ENCODE assay signal across 10 cellular contexts in the genomic region with DNA sequence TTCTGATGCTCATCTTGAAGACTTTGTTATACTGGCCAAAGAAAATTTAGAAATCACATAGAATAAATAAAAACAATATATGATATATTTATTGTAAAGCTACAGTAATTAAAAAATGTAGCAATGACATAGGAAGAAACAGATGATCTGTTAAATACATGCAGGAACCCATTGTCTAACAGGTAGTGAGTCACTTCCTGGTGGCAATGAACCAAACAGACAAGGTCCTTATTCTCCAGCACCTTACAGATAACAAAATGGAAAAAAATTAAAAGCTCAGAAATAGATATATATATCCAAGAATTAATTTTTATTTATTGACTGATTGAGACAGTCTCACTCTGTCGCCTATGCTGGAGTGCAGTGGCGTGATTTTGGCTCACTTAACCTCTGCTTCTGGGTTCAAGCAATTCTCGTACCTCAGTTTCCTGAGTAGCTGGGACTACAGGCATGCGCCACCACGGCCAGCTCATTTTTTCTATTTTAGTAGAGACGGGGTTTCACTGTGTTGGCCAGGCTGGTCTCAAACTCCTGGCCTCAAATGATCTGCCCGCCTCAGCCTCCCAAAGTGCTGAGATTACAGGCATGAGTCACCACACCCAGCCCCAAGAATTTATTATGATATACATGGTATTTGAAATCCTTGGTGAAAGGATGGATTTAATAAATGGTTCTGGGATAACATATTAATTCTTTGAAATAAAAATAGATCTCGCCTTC. TPM values are rescaled to one million over a fixed set of nuclear protein-coding genes. Genes with fewer than 3 reads are reported as not detected.
DNase-seq lines count a peak whose midpoint lies in the region; ATAC-seq, FAIRE-seq and TF ChIP-seq lines count a peak whose summit lies in the region.
"Had no signal": no experiment of that assay in that cellular context is flagged by ENCODE, and none has a peak within 500 bp of the region (broad histone marks: within the 10 kb centered on the region; RNA-seq: fewer than 3 reads in every experiment).

No MANE protein-coding gene starts in this region.

- H3K27ac Mint-ChIP-seq in activated naive CD4-positive, alpha-beta T cell treated with anti-CD3 and anti-CD28 coated beads, Interleukin-2, amount 50 U/mL, for 72 hours: no peak overlapping the region
- no peak overlapping the region for H3K27ac Mint-ChIP-seq in type B pancreatic cell

- peaks cover 39% of the 10 kb centered on the region for H3K4me1 ChIP-seq in PC-9 (replicated peaks; ENCODE audit: insufficient read depth)
- peaks cover 0 to 14% of the 10 kb centered on the region in 2 experiments; a peak in 4 of 5 replicates for H3K4me1 ChIP-seq in K562 (replicated peaks in 1 of 2; ENCODE audit: control insufficient read depth in 2 of 2, insufficient read depth in 2 of 2, low read length in 2 of 2)
- H3K4me1 ChIP-seq in gastrocnemius medialis: no peaks in the 10 kb centered on the region
- H3K4me1 ChIP-seq: body of pancreas had no signal

- H3K9me1 ChIP-seq in K562 (ENCODE audit: control insufficient read depth, insufficient read depth, low read length): no peaks in the 10 kb centered on the region

- peaks cover 45% of the 10 kb centered on the region for H3K4me1 Mint-ChIP-seq in type B pancreatic cell (ENCODE audit: unreplicated experiment)

- no peaks in the 10 kb centered on the region for H3K9me3 Mint-ChIP-seq in activated naive CD4-positive, alpha-beta T cell treated with anti-CD3 and anti-CD28 coated beads, Interleukin-2, amount 50 U/mL, for 72 hours
- no peaks in the 10 kb centered on the region for H3K9me3 Mint-ChIP-seq in type B pancreatic cell

- H3K4me2 ChIP-seq in PC-9: no peak overlapping the region
- no peak overlapping the region for H3K4me2 ChIP-seq in K562 (ENCODE audit: insufficient read depth, low read length)

- intact Hi-C loops in PC-9 (cut with micrococcal nuclease; ENCODE audit: unreplicated experiment): no loop called here
- intact Hi-C loops in K562 (cut with micrococcal nuclease): loop anchor here (10.0 kb wide), 1 partner anchor 101 kb away; no protein-coding TSS in a partner anchor
- intact Hi-C loops in gastrocnemius medialis (cut with DNase I; ENCODE audit: low total_unique reads): no loop called here

- peak; percentile 34 to 61 for ATAC-seq in activated naive CD4-positive, alpha-beta T cell treated with anti-CD3 and anti-CD28 coated beads, Interleukin-2, amount 50 U/mL, for 72 hours
- ATAC-seq in K562: no peak
- ATAC-seq in gastrocnemius medialis: no peak
- ATAC-seq: body of pancreas had no signal

- in situ Hi-C loops in K562 (cut with MboI): no loop called here
- in situ Hi-C loops in gastrocnemius medialis (cut with MboI; ENCODE audit: low sequenced_read_pairs in 4 of 4): loop anchor here in 3 of 4 donors (10.0 to 25.0 kb wide), 3 partner anchors 1019 to 1029 kb away; a partner anchor contains a TSS

- TF ChIP-seq POLR2A in K562 (conservative IDR thresholded peaks at IDR 0.05) (no peak), gastrocnemius medialis (IDR thresholded peaks at IDR 0.05) (no peak)

- H3K36me3 ChIP-seq in PC-9 (ENCODE audit: low read depth) (no peaks in the 10 kb centered on the region), K562 (ENCODE audit: control insufficient read depth, insufficient read depth, low read length) (peaks cover 12% of the 10 kb centered on the region; the same call in 2 of the 3 replicates), gastrocnemius medialis (no peaks in the 10 kb centered on the region)

- TF ChIP-seq CTCF in PC-9 (conservative IDR thresholded peaks at IDR 0.05) (no peak), K562 (IDR thresholded peaks at IDR 0.05 in 2 of 3, conservative IDR thresholded peaks at IDR 0.05 in 1 of 3; ENCODE audit: insufficient read depth in 2 of 3, low read depth in 1 of 3, low read length in 3 of 3) (no peak), gastrocnemius medialis (IDR thresholded peaks at IDR 0.05 in 4 of 5, conservative IDR thresholded peaks at IDR 0.05 in 1 of 5) (no peak), type B pancreatic cell (conservative IDR thresholded peaks at IDR 0.05) (no peak)

- WGBS in K562 (ENCODE audit: insufficient coverage, low coverage, missing lambda C conversion rate): 43% methylated on average over 8 of the region's 8 CpGs

- no peak for FAIRE-seq in K562 (lab: Jason Lieb, UNC)

- DNase-seq in activated naive CD4-positive, alpha-beta T cell treated with anti-CD3 and anti-CD28 coated beads, Interleukin-2, amount 50 U/mL, for 72 hours (ENCODE audit: low spot score in 2 of 2): no peak
- no peak for DNase-seq in activated naive CD4-positive, alpha-beta T cell treated with anti-CD3 and anti-CD28 coated beads, Interleukin-2, amount 50 U/mL, for 16 hours
- peak in 1 of 2 experiments; percentile 62 for DNase-seq in PC-9
- DNase-seq in K562 (ENCODE audit: extremely low read depth in 1 of 4, low spot score in 3 of 4): peak in 1 of 4 experiments; percentile 12
- DNase-seq in gastrocnemius medialis: no peak
- no peak for DNase-seq in type B pancreatic cell (ENCODE audit: extremely low spot score, unreplicated experiment)
- DNase-seq in activated effector memory CD4-positive, alpha-beta T cell treated with anti-CD3 and anti-CD28 coated beads, Interleukin-2, amount 50 U/mL, for 16 hours: no peak
- DNase-seq in activated CD4-positive, CD25-positive, alpha-beta regulatory T cell (lab: John Stamatoyannopoulos, UW): no peak
- DNase-seq: body of pancreas, retina had no signal

- peaks cover 17% of the 10 kb centered on the region; the same call in 1 of the 2 replicates for H3F3A ChIP-seq in PC-9 (ENCODE audit: insufficient read depth, low read depth)

- peaks cover 0 to 10% of the 10 kb centered on the region in 2 donors for H3K36me3 Mint-ChIP-seq in activated naive CD4-positive, alpha-beta T cell treated with anti-CD3 and anti-CD28 coated beads, Interleukin-2, amount 50 U/mL, for 72 hours
- peaks cover 3% of the 10 kb centered on the region for H3K36me3 Mint-ChIP-seq in type B pancreatic cell

- H3K27me3 ChIP-seq in PC-9 (ENCODE audit: insufficient read depth, low read depth) (no peaks in the 10 kb centered on the region), K562 (ENCODE audit: control insufficient read depth in 2 of 2, insufficient read depth in 2 of 2, low read length in 2 of 2) (no peaks in the 10 kb centered on the region), gastrocnemius medialis (no peaks in the 10 kb centered on the region)
- H3K27me3 ChIP-seq: body of pancreas had no signal

- H3K9me2 ChIP-seq in PC-9 (ENCODE audit: insufficient read depth): no peaks in the 10 kb centered on the region

- H3K4me3 Mint-ChIP-seq in type B pancreatic cell: no peak overlapping the region

- TF ChIP-seq RAD21 in K562 (CRISPR knock-in tag; conservative IDR thresholded peaks at IDR 0.05 in 1 of 2, IDR thresholded peaks at IDR 0.05 in 1 of 2): no peak

- H2AFZ ChIP-seq in PC-9 (no peak overlapping the region), K562 (ENCODE audit: low read depth, low read length) (no peak overlapping the region)

- CTCF ChIA-PET in PC-9 (lab: Charles Lee): interaction anchor here (0.6 kb wide), 3 partner anchors 91 to 1218 kb away, joined by 3 to 4 read pairs (median 3); no protein-coding TSS in a partner anchor
- CTCF ChIA-PET in K562 (lab: Yijun Ruan, JAX; ENCODE audit: low intra/inter-chr PET ratio): interaction anchor here (0.6 kb wide), 1 partner anchor 100 kb away, joined by 3 read pairs; no protein-coding TSS in a partner anchor

- H3K9me3 ChIP-seq in PC-9 (ENCODE audit: insufficient read depth, low read depth) (no peaks in the 10 kb centered on the region), K562 (replicated peaks; ENCODE audit: control insufficient read depth, insufficient read depth, low read depth, low read length) (no peaks in the 10 kb centered on the region), gastrocnemius medialis (no peaks in the 10 kb centered on the region)
- H3K9me3 ChIP-seq: body of pancreas had no signal

- peak overlapping the region; percentile 13 for H3K27ac ChIP-seq in PC-9
- no peak overlapping the region for H3K27ac ChIP-seq in K562 (ENCODE audit: extremely low read depth, low read depth, low read length)
- peak overlapping the region in 3 of 4 donors; percentile 16 to 54 (median 32) for H3K27ac ChIP-seq in gastrocnemius medialis
- H3K27ac ChIP-seq: body of pancreas had no signal

- H3K79me2 ChIP-seq in PC-9 (ENCODE audit: low read depth) (peaks cover 95% of the 10 kb centered on the region), K562 (ENCODE audit: control insufficient read depth, insufficient read depth, low read length) (peaks cover 88% of the 10 kb centered on the region)

- POLR2A ChIA-PET in PC-9 (lab: Charles Lee; ENCODE audit: unreplicated experiment): no interaction called here
- POLR2A ChIA-PET in K562 (lab: Yijun Ruan, JAX): interaction anchor here (0.6 to 0.8 kb wide), 3 partner anchors 75 to 1026 kb away, joined by 3 read pairs; no protein-coding TSS in a partner anchor

- no peaks in the 10 kb centered on the region for H4K20me1 ChIP-seq in PC-9 (ENCODE audit: insufficient read depth)
- peaks cover 11% of the 10 kb centered on the region for H4K20me1 ChIP-seq in K562 (replicated peaks; ENCODE audit: control insufficient read depth, insufficient read depth, low read length)

- H3K27me3 Mint-ChIP-seq in type B pancreatic cell: no peaks in the 10 kb centered on the region

- no peak for TF ChIP-seq EP300 in K562 (IDR thresholded peaks at IDR 0.05; ENCODE audit: low read length)

- H3K4me3 ChIP-seq in PC-9 (no peak overlapping the region), K562 (no peak overlapping the region), gastrocnemius medialis (no peak overlapping the region)
- H3K4me3 ChIP-seq: body of pancreas had no signal

- H3K9ac ChIP-seq in K562 (ENCODE audit: insufficient read depth in 1 of 2, low read depth in 2 of 2, low read length in 2 of 2): no peak overlapping the region

- BruUV-seq in PC-9 (replicated peaks; lab: Mats Ljungman, UMichigan) (no TSS peak), K562 (replicated peaks; lab: Mats Ljungman, UMichigan) (no TSS peak)

RNA-seq across cellular contexts. Expression of a gene that starts 7.5 kb away (rescaled TPM):
- 1 to 10 TPM; 1.1 to 7.3 TPM for total RNA-seq in activated naive CD4-positive, alpha-beta T cell treated with anti-CD3 and anti-CD28 coated beads, Interleukin-2, amount 50 U/mL, for 72 hours
- total RNA-seq in PC-9 (2021) (41.2 and 54.4 TPM in 2 replicates), K562 (2014; rRNA removed) (10.9 and 15.2 TPM in 2 replicates), K562 (2014; rRNA removed; fragmentation: Illumina TruSeq; extraction: Trizol) (24.3 and 24.4 TPM in 2 replicates), K562 (2015; rRNA removed; fragmentation: Illumina TruSeq; extraction: Trizol) (28.2 and 32.8 TPM in 2 replicates), K562 (2021) (16.2 and 19.0 TPM in 2 replicates), gastrocnemius medialis (1 to 10 TPM in 3 of 4 donors, under 1 TPM in 1; 0.31 to 5.9 (median 2.6) TPM), type B pancreatic cell (ENCODE audit: low replicate concordance) (33.6 and 50.3 TPM in 2 replicates)
- total RNA-seq in K562 (2011; cell fraction: chromatin; rRNA removed; ENCODE audit: low replicate concordance): 13.9 and 26.2 TPM in 2 replicates
- 11.7 and 12.4 TPM in 2 replicates for total RNA-seq in K562 (2011; cell fraction: nucleolus; rRNA removed)
- 19.5 and 23.9 TPM in 2 replicates for total RNA-seq in K562 (2011; cell fraction: nucleoplasm; rRNA removed)
- polyA plus RNA-seq in K562 (2011; rRNA removed) (29.5 and 31.4 TPM in 2 replicates), K562 (2014; fragmentation: Illumina TruSeq; extraction: Trizol) (26.2 and 37.0 TPM in 2 replicates), K562 (2014; fragmentation: Nextera tagmentation; extraction: Ambion mirVana) (1 to 10 TPM; 4.1 to 6.3 TPM), K562 (2014; rRNA removed) (22.2 and 31.2 TPM in 2 replicates)
- polyA plus RNA-seq in K562 (2011; cell fraction: cytosol; rRNA removed): 15.4 and 21.9 TPM in 2 replicates
- 38.1 and 43.2 TPM in 2 replicates for polyA plus RNA-seq in K562 (2011; cell fraction: nucleus; rRNA removed)
- polyA plus RNA-seq in K562 (2012): 12.1 and 17.1 TPM in 2 replicates
- 27.8 and 32.8 TPM in 2 replicates for polyA minus RNA-seq in K562 (2011; rRNA and poly(A)+ RNA removed)
- 13.9 and 14.2 TPM in 2 replicates for polyA minus RNA-seq in K562 (2011; cell fraction: cytosol; rRNA and poly(A)+ RNA removed)
- polyA minus RNA-seq in K562 (2011; cell fraction: nucleus; rRNA and poly(A)+ RNA removed): 6.1 and 8.4 TPM in 2 replicates

Comparison
In these comparisons a context has a peak if more than half of its experiments do, and no peak if none do; other contexts are left out.
1. ATAC-seq: peak in activated naive CD4-positive, alpha-beta T cell treated with anti-CD3 and anti-CD28 coated beads, Interleukin-2, amount 50 U/mL, for 72 hours (2 of 2); none in K562 (single experiment) and gastrocnemius medialis (0 of 2).